Comparison of ENCODE assay signal across 8 cellular contexts in the genomic region with DNA sequence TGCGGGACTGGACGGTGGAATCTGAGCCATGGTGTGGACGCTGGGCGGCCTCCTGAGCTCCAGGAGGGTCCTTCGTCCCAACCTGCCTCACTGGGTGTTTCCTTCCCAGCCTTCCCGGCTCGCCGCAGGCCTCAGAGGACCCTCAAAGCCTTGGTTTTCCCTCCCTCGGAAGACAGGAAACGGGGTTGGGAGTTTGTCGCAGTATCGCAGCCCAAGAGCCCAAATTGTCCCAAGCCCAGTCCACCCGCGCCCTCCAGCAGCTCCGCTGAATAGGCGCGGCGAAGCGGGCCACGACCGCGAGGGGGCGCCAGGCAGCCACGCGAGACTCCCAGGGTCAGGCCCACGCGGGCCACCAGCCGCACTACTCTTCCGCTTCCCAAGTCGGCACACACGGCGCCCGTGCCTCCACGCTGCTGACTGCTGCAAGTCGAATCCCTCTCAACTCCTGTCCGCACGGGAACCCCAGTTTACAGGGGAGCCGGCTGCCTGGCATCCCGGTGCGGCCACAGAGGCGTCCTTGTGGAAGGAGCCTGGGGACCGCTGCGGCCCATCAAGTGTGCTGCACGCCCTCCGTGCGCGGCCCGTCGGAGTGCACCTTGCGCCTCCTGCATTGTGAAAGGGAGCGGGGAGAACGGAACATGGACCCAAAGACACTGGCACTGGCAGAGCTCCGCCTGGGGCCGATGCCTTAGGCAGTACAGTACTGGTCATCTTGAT. TPM values are rescaled to one million over a fixed set of nuclear protein-coding genes. Genes with fewer than 3 reads are reported as not detected.
DNase-seq lines count a peak whose midpoint lies in the region; ATAC-seq and TF ChIP-seq lines count a peak whose summit lies in the region.

No MANE protein-coding gene starts in this region.

- ATAC-seq in HG02763 (IDR thresholded peaks at IDR 0.05; ENCODE audit: unreplicated experiment) = peak; percentile 48
- peak; percentile 99 for ATAC-seq in effector memory CD8-positive, alpha-beta T cell (replicated peaks)
- no peak for ATAC-seq in HG03196 (IDR thresholded peaks at IDR 0.05; ENCODE audit: unreplicated experiment)

- TF ChIP-seq CTCF in mesothelial cell of epicardium (IDR thresholded peaks at IDR 0.05; ENCODE audit: unreplicated experiment) = peak; percentile 85

- peak overlapping the region; percentile 23; the same call in 1 of the 2 replicates for H3K4me3 ChIP-seq in GM08714 (ENCODE audit: low read length)

- H3K36me3 Mint-ChIP-seq in effector memory CD8-positive, alpha-beta T cell (ENCODE audit: insufficient read depth) = no peaks in the 10 kb centered on the region
- H3K36me3 Mint-ChIP-seq in mesothelial cell of epicardium = no peaks in the 10 kb centered on the region

- peaks cover 6% of the 10 kb centered on the region in 2 donors for H3K4me1 Mint-ChIP-seq in effector memory CD8-positive, alpha-beta T cell (ENCODE audit: low read depth in 2 of 2)
- peaks cover 3% of the 10 kb centered on the region for H3K4me1 Mint-ChIP-seq in mesothelial cell of epicardium

- H3K4me3 Mint-ChIP-seq in effector memory CD8-positive, alpha-beta T cell = peak overlapping the region; percentile 83 to 84
- H3K4me3 Mint-ChIP-seq in mesothelial cell of epicardium = peak overlapping the region; percentile 67

- peak overlapping the region in 1 of 2 donors; percentile 56 for H3K27ac Mint-ChIP-seq in effector memory CD8-positive, alpha-beta T cell
- H3K27ac Mint-ChIP-seq in mesothelial cell of epicardium = no peak overlapping the region

- DNase-seq in NCI-H748 treated with DMSO at 0.1 percent for 48 hours (lab: John Stamatoyannopoulos, UW) (peak; percentile 68), mesothelial cell of epicardium (ENCODE audit: low spot score in 2 of 2, unreplicated experiment in 2 of 2) (peak; percentile 67 to 88)
- peak; percentile 98 for DNase-seq in activated CD8-positive, alpha-beta memory T cell treated with anti-CD3 and anti-CD28 coated beads for 24 hours
- DNase-seq in effector memory CD8-positive, alpha-beta T cell = peak; percentile 89 to 92 (median 89)
- DNase-seq in stimulated activated CD8-positive, alpha-beta memory T cell treated with anti-CD3 and anti-CD28 coated beads, Interleukin-12 subunit alpha, Interleukin-12 subunit beta, amount 100 ng/mL, for 4 hours (ENCODE audit: low read depth) = peak; percentile 84

- H3K27me3 Mint-ChIP-seq in effector memory CD8-positive, alpha-beta T cell = peaks cover 0 to 6% of the 10 kb centered on the region in 2 donors
- peaks cover 11% of the 10 kb centered on the region for H3K27me3 Mint-ChIP-seq in mesothelial cell of epicardium (ENCODE audit: low read depth)

- no peaks in the 10 kb centered on the region for H3K9me3 Mint-ChIP-seq in effector memory CD8-positive, alpha-beta T cell
- no peaks in the 10 kb centered on the region for H3K9me3 Mint-ChIP-seq in mesothelial cell of epicardium

RNA-seq across cellular contexts. Expression of a gene that starts 40.4 kb away (rescaled TPM):
- total RNA-seq in mesothelial cell of epicardium = 213 to 222 TPM (median 216 TPM) in 3 replicates

RNA-seq across cellular contexts. Expression of a gene that starts 50.4 kb away (rescaled TPM):
- total RNA-seq in mesothelial cell of epicardium = 0.22 to 0.47 TPM (median 0.27 TPM) in 3 replicates

RNA-seq across cellular contexts. Expression of a gene that starts 52.5 kb away (rescaled TPM):
- 8.4 to 8.9 TPM (median 8.6 TPM) in 3 replicates for total RNA-seq in mesothelial cell of epicardium
